ENCODE assay signal across 23 cellular contexts in the genomic region with DNA sequence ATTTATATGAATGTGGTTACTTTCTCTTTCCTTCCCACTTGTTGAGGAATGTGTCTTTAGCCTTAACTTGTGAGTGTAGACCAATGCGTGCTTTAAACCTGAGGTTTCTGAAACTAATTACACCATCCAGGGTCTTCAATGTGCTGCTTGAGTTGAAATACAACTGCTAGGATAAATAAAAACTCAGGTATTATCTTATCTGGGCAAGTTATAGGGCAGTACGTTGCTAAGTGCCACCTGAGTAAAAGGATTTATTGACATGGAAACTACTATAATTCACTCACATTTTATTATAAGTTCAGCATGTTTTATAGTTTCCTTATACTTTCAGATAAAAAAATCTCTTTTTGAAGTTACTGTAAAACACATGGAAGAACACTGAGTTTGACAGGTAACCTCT.
"Had no signal": no experiment of that assay in that cellular context is flagged by ENCODE, and none has a peak within 500 bp of the region (broad histone marks: within the 10 kb centered on the region; RNA-seq: fewer than 3 reads in every experiment).

No MANE protein-coding gene starts in this region.

- H3K36me3 ChIP-seq: colonic mucosa, esophagus muscularis mucosa, esophagus squamous epithelium, gastrocnemius medialis, gastroesophageal sphincter, heart left ventricle, heart right ventricle had no signal

- H3K4me1 ChIP-seq: colonic mucosa, esophagus muscularis mucosa, esophagus squamous epithelium, foreskin keratinocyte, gastrocnemius medialis, gastroesophageal sphincter, heart left ventricle, heart right ventricle had no signal

- H3K9me3 ChIP-seq: colonic mucosa, gastrocnemius medialis had no signal

- ATAC-seq: effector memory CD8-positive, alpha-beta T cell; esophagus mucosa; gastrocnemius medialis; gastroesophageal sphincter; heart left ventricle; heart right ventricle had no signal

- H3K4me3 ChIP-seq: colonic mucosa, coronary artery, dorsolateral prefrontal cortex, esophagus muscularis mucosa, esophagus squamous epithelium, gastrocnemius medialis, gastroesophageal sphincter, heart left ventricle, heart right ventricle had no signal

- DNase-seq: colonic mucosa; cortex of kidney; dermis blood vessel endothelial cell; dorsolateral prefrontal cortex; effector CD4-positive, alpha-beta T cell; effector CD8-positive, alpha-beta T cell; effector memory CD4-positive, alpha-beta T cell; effector memory CD8-positive, alpha-beta T cell; endodermal cell; erythroblast; esophagus squamous epithelium; foreskin fibroblast; foreskin keratinocyte; foreskin melanocyte; gastrocnemius medialis; glutamatergic neuron; head of caudate nucleus; heart left ventricle; heart right ventricle had no signal
